14 cellular contexts compared by ENCODE assay signal in the genomic region with DNA sequence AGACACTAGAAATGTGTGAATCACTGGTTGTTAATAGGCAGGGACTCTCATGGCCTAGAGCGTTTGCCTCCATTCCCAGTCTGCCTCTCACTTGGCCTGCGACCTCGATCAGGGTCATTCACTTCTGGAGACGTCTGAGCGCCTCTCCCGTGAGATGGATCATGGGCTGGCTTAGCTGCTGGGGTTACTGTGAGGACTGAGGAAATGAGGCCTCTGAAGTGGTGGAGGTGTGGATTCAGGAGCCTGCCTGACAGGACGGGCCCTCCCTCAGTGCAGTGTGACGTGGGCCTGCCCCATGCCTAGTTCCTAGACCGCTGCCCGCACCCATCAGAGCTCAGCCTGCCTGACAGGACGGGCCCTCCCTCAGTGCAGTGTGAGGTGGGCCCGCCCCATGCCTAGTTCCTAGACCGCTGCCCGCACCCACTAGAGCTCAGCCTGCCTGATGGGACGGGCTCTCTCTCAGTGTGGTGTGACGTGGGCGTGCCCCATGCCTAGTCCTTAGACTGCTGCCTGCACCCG.
DNase-seq lines count a peak whose midpoint lies in the region; ATAC-seq, FAIRE-seq and TF ChIP-seq lines count a peak whose summit lies in the region.
"Had no signal": no experiment of that assay in that cellular context is flagged by ENCODE, and none has a peak within 500 bp of the region (broad histone marks: within the 10 kb centered on the region; RNA-seq: fewer than 3 reads in every experiment).

No MANE protein-coding gene starts in this region.

- intact Hi-C loops in activated CD4-positive, alpha-beta T cell treated with anti-CD3 and anti-CD28 coated beads for 36 hours (cut with DNase I, micrococcal nuclease): no loop called here
- intact Hi-C loops in activated CD4-positive, alpha-beta T cell treated with anti-CD3 and anti-CD28 coated beads, Interleukin-2, amount 10 ng/mL, durations not matched to agents 24 days and 14 days (cut with micrococcal nuclease): no loop called here
- intact Hi-C loops in sigmoid colon (cut with DNase I): no loop called here

- no peak for TF ChIP-seq EP300 in sigmoid colon (IDR thresholded peaks at IDR 0.05)

- no peak overlapping the region for H3K4me3 ChIP-seq in astrocyte (ENCODE audit: insufficient read depth, low read depth, low read length)
- H3K4me3 ChIP-seq in sigmoid colon: no peak overlapping the region
- no peak overlapping the region for H3K4me3 ChIP-seq in effector memory CD4-positive, alpha-beta T cell (ENCODE audit: insufficient read depth, low read depth, low read length, poor library complexity, severe bottlenecking)
- H3K4me3 ChIP-seq: dorsolateral prefrontal cortex, smooth muscle cell had no signal

- DNase-seq in activated CD4-positive, alpha-beta T cell treated with anti-CD3 and anti-CD28 coated beads for 36 hours: peak; percentile 3
- no peak for DNase-seq in activated CD4-positive, alpha-beta T cell treated with anti-CD3 and anti-CD28 coated beads, Interleukin-2, amount 10 ng/mL, durations not matched to agents 24 days and 14 days
- DNase-seq in astrocyte (ENCODE audit: low read depth) (no peak), kidney tubule cell (ENCODE audit: low spot score) (peak; percentile 42), sigmoid colon (peak; percentile 56), amygdala (lab: John Stamatoyannopoulos, UW) (no peak), H4 (ENCODE audit: low spot score) (no peak)
- no peak for DNase-seq in effector memory CD4-positive, alpha-beta T cell
- DNase-seq: COR-L47, NCI-H187, SHP77 had no signal

- FAIRE-seq in astrocyte (lab: Jason Lieb, UNC): no peak

- peaks cover 22% of the 10 kb centered on the region for H3K4me1 ChIP-seq in astrocyte (ENCODE audit: insufficient read depth, low read length)
- H3K4me1 ChIP-seq in sigmoid colon: peaks cover 0 to 10% (median 7%) of the 10 kb centered on the region in 4 donors
- H3K4me1 ChIP-seq in effector memory CD4-positive, alpha-beta T cell (ENCODE audit: control insufficient read depth, insufficient read depth, low read length, poor library complexity, severe bottlenecking): no peaks in the 10 kb centered on the region

- no peaks in the 10 kb centered on the region for H3K9me3 Mint-ChIP-seq in activated CD4-positive, alpha-beta T cell treated with anti-CD3 and anti-CD28 coated beads for 36 hours (ENCODE audit: low read depth)
- H3K9me3 Mint-ChIP-seq in activated CD4-positive, alpha-beta T cell treated with anti-CD3 and anti-CD28 coated beads, Interleukin-2, amount 10 ng/mL, durations not matched to agents 24 days and 14 days: no peaks in the 10 kb centered on the region
- H3K9me3 Mint-ChIP-seq in astrocyte (ENCODE audit: unreplicated experiment): no peaks in the 10 kb centered on the region

- 22 to 73% methylated on average over 18 of the region's 18 CpGs for WGBS in sigmoid colon, 2 donors

- no peak overlapping the region for H3K27ac Mint-ChIP-seq in activated CD4-positive, alpha-beta T cell treated with anti-CD3 and anti-CD28 coated beads for 36 hours
- no peak overlapping the region for H3K27ac Mint-ChIP-seq in activated CD4-positive, alpha-beta T cell treated with anti-CD3 and anti-CD28 coated beads, Interleukin-2, amount 10 ng/mL, durations not matched to agents 24 days and 14 days
- peak overlapping the region; percentile 26 for H3K27ac Mint-ChIP-seq in astrocyte (ENCODE audit: unreplicated experiment)

- TF ChIP-seq CTCF in astrocyte (IDR thresholded peaks at IDR 0.05; ENCODE audit: insufficient read depth, low read depth, low read length) (no peak), sigmoid colon (IDR thresholded peaks at IDR 0.05) (no peak)

- H3K4me2 ChIP-seq in astrocyte (ENCODE audit: low read length): no peak overlapping the region

- H3K9me3 ChIP-seq in astrocyte (ENCODE audit: insufficient read depth, low read depth, low read length) (no peaks in the 10 kb centered on the region), sigmoid colon (no peaks in the 10 kb centered on the region)
- H3K9me3 ChIP-seq in effector memory CD4-positive, alpha-beta T cell (ENCODE audit: control insufficient read depth, low read length): no peaks in the 10 kb centered on the region

- TF ChIP-seq POLR2A in sigmoid colon (IDR thresholded peaks at IDR 0.05): no peak

- CTCF ChIA-PET in activated CD4-positive, alpha-beta T cell treated with anti-CD3 and anti-CD28 coated beads for 36 hours (lab: Charles Lee): no interaction called here

- H3K27me3 ChIP-seq in astrocyte (ENCODE audit: insufficient read depth, low read length): no peaks in the 10 kb centered on the region
- no peaks in the 10 kb centered on the region for H3K27me3 ChIP-seq in sigmoid colon
- no peaks in the 10 kb centered on the region for H3K27me3 ChIP-seq in effector memory CD4-positive, alpha-beta T cell (replicated peaks; ENCODE audit: control insufficient read depth, insufficient read depth, low read length, poor library complexity, severe bottlenecking)
- H3K27me3 ChIP-seq: dorsolateral prefrontal cortex had no signal

- H3K4me3 Mint-ChIP-seq in activated CD4-positive, alpha-beta T cell treated with anti-CD3 and anti-CD28 coated beads for 36 hours: no peak overlapping the region
- no peak overlapping the region for H3K4me3 Mint-ChIP-seq in activated CD4-positive, alpha-beta T cell treated with anti-CD3 and anti-CD28 coated beads, Interleukin-2, amount 10 ng/mL, durations not matched to agents 24 days and 14 days
- no peak overlapping the region for H3K4me3 Mint-ChIP-seq in astrocyte (ENCODE audit: unreplicated experiment)

- no peak overlapping the region for H3K27ac ChIP-seq in astrocyte (ENCODE audit: low read depth, low read length)
- H3K27ac ChIP-seq in sigmoid colon: no peak overlapping the region
- no peak overlapping the region for H3K27ac ChIP-seq in effector memory CD4-positive, alpha-beta T cell (ENCODE audit: insufficient read depth, low read length, poor library complexity, severe bottlenecking)
- H3K27ac ChIP-seq: 22Rv1 had no signal

- no peak overlapping the region for H3K9ac ChIP-seq in astrocyte (ENCODE audit: low read length)

- H4K20me1 ChIP-seq in astrocyte (ENCODE audit: insufficient read depth, low read length): peaks cover 25% of the 10 kb centered on the region

- H3K79me2 ChIP-seq in astrocyte (ENCODE audit: insufficient read depth, low read length): no peaks in the 10 kb centered on the region

- H3K27me3 Mint-ChIP-seq in activated CD4-positive, alpha-beta T cell treated with anti-CD3 and anti-CD28 coated beads for 36 hours: no peaks in the 10 kb centered on the region
- H3K27me3 Mint-ChIP-seq in activated CD4-positive, alpha-beta T cell treated with anti-CD3 and anti-CD28 coated beads, Interleukin-2, amount 10 ng/mL, durations not matched to agents 24 days and 14 days: no peaks in the 10 kb centered on the region
- no peaks in the 10 kb centered on the region for H3K27me3 Mint-ChIP-seq in astrocyte (ENCODE audit: low read depth, unreplicated experiment)

- H3K4me1 Mint-ChIP-seq in activated CD4-positive, alpha-beta T cell treated with anti-CD3 and anti-CD28 coated beads for 36 hours: peaks cover 6% of the 10 kb centered on the region
- peaks cover 3% of the 10 kb centered on the region for H3K4me1 Mint-ChIP-seq in activated CD4-positive, alpha-beta T cell treated with anti-CD3 and anti-CD28 coated beads, Interleukin-2, amount 10 ng/mL, durations not matched to agents 24 days and 14 days
- H3K4me1 Mint-ChIP-seq in astrocyte (ENCODE audit: low read depth, unreplicated experiment): peaks cover 28% of the 10 kb centered on the region

- H2AFZ ChIP-seq in astrocyte (ENCODE audit: low read depth, low read length): no peak overlapping the region

- no peaks in the 10 kb centered on the region for H3K36me3 ChIP-seq in astrocyte (ENCODE audit: insufficient read depth, low read length)
- peaks cover 0 to 19% (median 4%) of the 10 kb centered on the region in 4 donors for H3K36me3 ChIP-seq in sigmoid colon
- H3K36me3 ChIP-seq in effector memory CD4-positive, alpha-beta T cell (ENCODE audit: control insufficient read depth, insufficient read depth, low read length): peaks cover 28% of the 10 kb centered on the region

- ATAC-seq in activated CD4-positive, alpha-beta T cell treated with anti-CD3 and anti-CD28 coated beads for 36 hours: no peak

- POLR2A ChIA-PET in activated CD4-positive, alpha-beta T cell treated with anti-CD3 and anti-CD28 coated beads for 36 hours (lab: Charles Lee): no interaction called here

- peaks cover 16% of the 10 kb centered on the region for H3K36me3 Mint-ChIP-seq in activated CD4-positive, alpha-beta T cell treated with anti-CD3 and anti-CD28 coated beads for 36 hours (ENCODE audit: low read depth)
- peaks cover 8% of the 10 kb centered on the region for H3K36me3 Mint-ChIP-seq in activated CD4-positive, alpha-beta T cell treated with anti-CD3 and anti-CD28 coated beads, Interleukin-2, amount 10 ng/mL, durations not matched to agents 24 days and 14 days (ENCODE audit: low read depth)
- peaks cover 16% of the 10 kb centered on the region for H3K36me3 Mint-ChIP-seq in astrocyte (ENCODE audit: low read depth, unreplicated experiment)

Comparison
In these comparisons a context has a peak if more than half of its experiments do, and no peak if none do; other contexts are left out.
1. DNase-seq: peak in activated CD4-positive, alpha-beta T cell treated with anti-CD3 and anti-CD28 coated beads for 36 hours (single experiment), kidney tubule cell (single experiment) and sigmoid colon (single experiment); none in activated CD4-positive, alpha-beta T cell treated with anti-CD3 and anti-CD28 coated beads, Interleukin-2, amount 10 ng/mL, durations not matched to agents 24 days and 14 days (single experiment), astrocyte (single experiment), effector memory CD4-positive, alpha-beta T cell (0 of 3), amygdala (0 of 56) and H4 (single experiment).